20 cellular contexts compared by ENCODE assay signal in genomic region chr22:43587574-43587973, GRCh38.
"Had no signal": no experiment of that assay in that cellular context is flagged by ENCODE, and none has a peak within 500 bp of the region (broad histone marks: within the 10 kb centered on the region; RNA-seq: fewer than 3 reads in every experiment).

No MANE protein-coding gene starts in this region.

- H3K4me2 ChIP-seq: hepatocyte had no signal

- H3K27ac Mint-ChIP-seq: activated CD8-positive, alpha-beta T cell treated with anti-CD3 and anti-CD28 coated beads, Interleukin-2, amount 10 ng/mL, durations not matched to agents 7 days and 5 days; activated naive CD4-positive, alpha-beta T cell treated with anti-CD3 and anti-CD28 coated beads, Interleukin-2, amount 50 U/mL, for 72 hours; activated T-cell treated with anti-CD3 and anti-CD28 coated beads, Interleukin-2, amount 50 U/mL, for 72 hours; brain; dendritic cell treated with granulocyte-macrophage colony-stimulating factor and Interleukin-4, amounts not matched to agents 40 ng/mL and 50 ng/mL, for 4 days; naive thymus-derived CD4-positive, alpha-beta T cell; T-helper 17 cell had no signal

- H3K4me1 ChIP-seq: pancreas, tibial artery, vagina had no signal

- H3K27ac ChIP-seq: hepatocyte, pancreas, tibial artery, vagina had no signal

- H3K4me3 Mint-ChIP-seq: activated CD8-positive, alpha-beta T cell treated with anti-CD3 and anti-CD28 coated beads, Interleukin-2, amount 10 ng/mL, durations not matched to agents 7 days and 5 days; activated T-cell treated with anti-CD3 and anti-CD28 coated beads, Interleukin-2, amount 50 U/mL, for 72 hours; brain; central memory CD8-positive, alpha-beta T cell; dendritic cell treated with granulocyte-macrophage colony-stimulating factor and Interleukin-4, amounts not matched to agents 40 ng/mL and 50 ng/mL, for 4 days; naive thymus-derived CD4-positive, alpha-beta T cell; T-helper 17 cell had no signal

- H3K9me3 ChIP-seq: pancreas, vagina had no signal

- H2AFZ ChIP-seq: hepatocyte had no signal

- H3K79me2 ChIP-seq: hepatocyte had no signal

- H3K36me3 ChIP-seq: pancreas, tibial artery, vagina had no signal

- DNase-seq: activated CD4-positive, alpha-beta T cell treated with anti-CD3 and anti-CD28 coated beads for 48 hours; activated CD8-positive, alpha-beta memory T cell treated with anti-CD3 and anti-CD28 coated beads, Interleukin-2, amount 50 U/mL, for 4 hours; activated CD8-positive, alpha-beta T cell treated with anti-CD3 and anti-CD28 coated beads, Interleukin-2, amount 10 ng/mL, durations not matched to agents 7 days and 5 days; activated gamma-delta T cell; activated T-cell treated with anti-CD3 and anti-CD28 coated beads, Interleukin-2, amount 50 U/mL, for 72 hours; effector memory CD4-positive, alpha-beta T cell; islet precursor cell; mucosa of descending colon; naive thymus-derived CD4-positive, alpha-beta T cell; pancreas; stimulated activated CD4-positive, alpha-beta T cell treated with anti-CD3 and anti-CD28 coated beads, Interleukin-4, amount 100 ng/mL, for 1 hour; stimulated activated naive CD4-positive, alpha-beta T cell; T-helper 17 cell; tibial artery had no signal

- H3K27me3 ChIP-seq: hepatocyte, pancreas, tibial artery, vagina had no signal

- H3K4me3 ChIP-seq: hepatocyte, mucosa of descending colon, pancreas, tibial artery, vagina had no signal

- H3K27me3 Mint-ChIP-seq: brain had no signal

- H3K4me1 Mint-ChIP-seq: brain; central memory CD8-positive, alpha-beta T cell; naive thymus-derived CD4-positive, alpha-beta T cell; T-helper 17 cell had no signal
